Comparison of ENCODE assay signal across 1 cellular context in the genomic region with DNA sequence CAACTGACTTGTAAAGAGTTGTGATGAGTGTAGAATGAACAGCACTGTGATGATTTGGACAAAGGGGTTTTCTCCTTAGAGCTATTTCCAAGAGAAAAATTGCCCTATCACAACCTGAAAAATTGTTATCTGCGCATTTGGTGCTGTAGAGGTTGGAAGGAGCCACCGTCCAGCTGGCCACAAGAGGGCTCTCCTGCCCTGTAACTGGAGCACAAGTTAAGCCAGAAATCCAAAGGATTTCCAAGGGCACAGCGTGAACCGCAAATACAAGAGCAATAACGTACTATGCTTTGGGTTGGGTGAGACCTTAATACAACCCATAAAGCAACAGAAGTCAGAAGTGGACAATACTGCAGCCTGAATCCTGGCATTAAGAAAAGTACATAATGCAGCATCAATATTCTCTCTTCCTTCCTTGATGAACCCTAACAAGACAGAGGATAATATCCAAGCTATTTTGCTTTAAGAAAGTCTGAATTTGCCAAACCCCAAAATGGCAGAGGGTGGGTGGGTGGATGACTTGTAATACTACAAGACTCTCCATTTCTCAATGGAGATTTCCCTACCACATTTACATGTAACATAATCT.
TF ChIP-seq lines count a peak whose summit lies in the region.

No MANE protein-coding gene starts in this region.

TF ChIP-seq in HCT116, 20 proteins besides CTCF, POLR2A, EP300 and RAD21:
- TF ChIP-seq ZBTB33 (IDR thresholded peaks at IDR 0.05; ENCODE audit: extremely low read depth, insufficient replicate concordance, low read length) (no peak), TCF7L2 (IDR thresholded peaks at IDR 0.05; ENCODE audit: borderline replicate concordance, extremely low read depth, insufficient read depth, insufficient read length) (no peak), ZNF274 (IDR thresholded peaks at IDR 0.05; ENCODE audit: low read depth, low read length) (no peak), JUND (IDR thresholded peaks at IDR 0.05) (no peak), EGR1 (IDR thresholded peaks at IDR 0.05; ENCODE audit: low read depth) (no peak), SRF (IDR thresholded peaks at IDR 0.05; ENCODE audit: low read depth) (no peak)
- TF ChIP-seq, protein P1, sequence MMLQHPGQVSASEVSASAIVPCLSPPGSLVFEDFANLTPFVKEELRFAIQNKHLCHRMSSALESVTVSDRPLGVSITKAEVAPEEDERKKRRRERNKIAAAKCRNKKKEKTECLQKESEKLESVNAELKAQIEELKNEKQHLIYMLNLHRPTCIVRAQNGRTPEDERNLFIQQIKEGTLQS (IDR thresholded peaks at IDR 0.05), result no peak
- TF ChIP-seq, protein P2, sequence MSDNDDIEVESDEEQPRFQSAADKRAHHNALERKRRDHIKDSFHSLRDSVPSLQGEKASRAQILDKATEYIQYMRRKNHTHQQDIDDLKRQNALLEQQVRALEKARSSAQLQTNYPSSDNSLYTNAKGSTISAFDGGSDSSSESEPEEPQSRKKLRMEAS (IDR thresholded peaks at IDR 0.05), result no peak
